ENCODE assay signal across 18 cellular contexts in genomic region chr1:212597495-212597894, GRCh38. TPM values are rescaled to one million over a fixed set of nuclear protein-coding genes. Genes with fewer than 3 reads are reported as not detected.
DNase-seq lines count a peak whose midpoint lies in the region; ATAC-seq and TF ChIP-seq lines count a peak whose summit lies in the region.
"Had no signal": no experiment of that assay in that cellular context is flagged by ENCODE, and none has a peak within 500 bp of the region (broad histone marks: within the 10 kb centered on the region; RNA-seq: fewer than 3 reads in every experiment).

No MANE protein-coding gene starts in this region.

- H3K27me3 Mint-ChIP-seq in MCF 10A (ENCODE audit: insufficient read depth, unreplicated experiment): peaks cover 45% of the 10 kb centered on the region
- peaks cover 10% of the 10 kb centered on the region for H3K27me3 Mint-ChIP-seq in activated CD8-positive, alpha-beta T cell treated with anti-CD3 and anti-CD28 coated beads for 36 hours
- peaks cover 31% of the 10 kb centered on the region for H3K27me3 Mint-ChIP-seq in type B pancreatic cell

- WGBS in hepatocyte (ENCODE audit: low lambda C conversion rate, missing lambda C conversion rate): 91% methylated on average over 4 of the region's 4 CpGs

- no peaks in the 10 kb centered on the region for H3K9me2 ChIP-seq in hepatocyte (replicated peaks; ENCODE audit: insufficient read depth)

- H3K4me3 ChIP-seq in breast epithelium (no peak overlapping the region), hepatocyte (no peak overlapping the region)
- H3K4me3 ChIP-seq: colonic mucosa, suprapubic skin had no signal

- H3K9me3 Mint-ChIP-seq in MCF 10A (ENCODE audit: unreplicated experiment) (no peaks in the 10 kb centered on the region), type B pancreatic cell (no peaks in the 10 kb centered on the region)
- H3K9me3 Mint-ChIP-seq in activated CD8-positive, alpha-beta T cell treated with anti-CD3 and anti-CD28 coated beads for 36 hours: no peaks in the 10 kb centered on the region

- H3K36me3 ChIP-seq in breast epithelium: no peaks in the 10 kb centered on the region
- H3K36me3 ChIP-seq in hepatocyte (replicated peaks; ENCODE audit: insufficient read depth, low read depth): no peaks in the 10 kb centered on the region
- H3K36me3 ChIP-seq: colonic mucosa, suprapubic skin had no signal

- H4K20me1 ChIP-seq in hepatocyte (ENCODE audit: insufficient read depth, poor library complexity, severe bottlenecking): no peaks in the 10 kb centered on the region

- no peaks in the 10 kb centered on the region for H3K9me3 ChIP-seq in breast epithelium
- H3K9me3 ChIP-seq in hepatocyte (ENCODE audit: low read depth): no peaks in the 10 kb centered on the region
- H3K9me3 ChIP-seq: colonic mucosa, suprapubic skin had no signal

- CTCF ChIA-PET in MCF 10A (lab: Yijun Ruan, JAX): interaction anchor here (0.5 to 4.9 kb wide), 20 partner anchors 9 to 1918 kb away, joined by 3 to 41 read pairs (median 5); partner anchors contain the start of gene ATF3
- CTCF ChIA-PET in activated CD8-positive, alpha-beta T cell treated with anti-CD3 and anti-CD28 coated beads for 36 hours (lab: Charles Lee): interaction anchor here (1.1 to 2.6 kb wide), 6 partner anchors 9 to 124 kb away, joined by 3 to 17 read pairs (median 9); partner anchors contain the start of gene ATF3

- POLR2A ChIA-PET in MCF 10A (lab: Yijun Ruan, JAX): interaction anchor here (0.7 to 4.4 kb wide), 18 partner anchors 8 to 672 kb away, joined by 3 to 216 read pairs (median 7); partner anchors contain the start of genes ATF3, NSL1 and TATDN3
- POLR2A ChIA-PET in activated CD8-positive, alpha-beta T cell treated with anti-CD3 and anti-CD28 coated beads for 36 hours (lab: Charles Lee): interaction anchor here (1.3 to 2.5 kb wide), 2 partner anchors 10 to 15 kb away, joined by 3 to 35 read pairs; partner anchors contain the start of gene ATF3

- H3K4me3 Mint-ChIP-seq in MCF 10A (ENCODE audit: unreplicated experiment) (peak overlapping the region; percentile 2), type B pancreatic cell (no peak overlapping the region)
- no peak overlapping the region for H3K4me3 Mint-ChIP-seq in activated CD8-positive, alpha-beta T cell treated with anti-CD3 and anti-CD28 coated beads for 36 hours

- H3K27ac Mint-ChIP-seq in MCF 10A (ENCODE audit: low read depth, unreplicated experiment) (peak overlapping the region; percentile 100), type B pancreatic cell (peak overlapping the region; percentile 95)
- peak overlapping the region; percentile 94 for H3K27ac Mint-ChIP-seq in activated CD8-positive, alpha-beta T cell treated with anti-CD3 and anti-CD28 coated beads for 36 hours

- DNase-seq in MCF 10A (ENCODE audit: unreplicated experiment): no peak
- DNase-seq in breast epithelium (ENCODE audit: low spot score in 2 of 2): no peak
- no peak for DNase-seq in activated CD8-positive, alpha-beta T cell treated with anti-CD3 and anti-CD28 coated beads for 36 hours
- no peak for DNase-seq in hepatocyte (ENCODE audit: low spot score)
- DNase-seq in type B pancreatic cell (ENCODE audit: extremely low spot score, unreplicated experiment): no peak
- DNase-seq in foreskin melanocyte: no peak
- no peak for DNase-seq in NCI-H2107 treated with DMSO at 0.1 percent for 48 hours (lab: John Stamatoyannopoulos, UW; ENCODE audit: unreplicated experiment)
- DNase-seq: activated CD4-positive, CD25-positive, alpha-beta regulatory T cell; AML-193; anterior cingulate cortex; colonic mucosa; GF-D8; left ventricle myocardium superior; NCI-H1694; stimulated activated CD4-positive, alpha-beta T cell treated with anti-CD3 and anti-CD28 coated beads, Interleukin-2, amount 100 ng/mL, for 48 hours had no signal

- no TSS peak for BruUV-seq in MCF 10A (replicated peaks; lab: Mats Ljungman, UMichigan)

- no peaks in the 10 kb centered on the region for H3K4me1 ChIP-seq in breast epithelium
- peaks cover 13% of the 10 kb centered on the region for H3K4me1 ChIP-seq in hepatocyte (ENCODE audit: insufficient read depth)
- H3K4me1 ChIP-seq: colonic mucosa, parathyroid adenoma had no signal

- H3K27me3 ChIP-seq in breast epithelium: no peaks in the 10 kb centered on the region
- H3K27me3 ChIP-seq in hepatocyte: no peaks in the 10 kb centered on the region
- H3K27me3 ChIP-seq: colonic mucosa, suprapubic skin had no signal

- intact Hi-C loops in MCF 10A (cut with micrococcal nuclease) (loop anchor here (2.0 kb wide), 1 partner anchor 31 kb away; no protein-coding TSS in a partner anchor), breast epithelium (cut with DNase I; ENCODE audit: low total_unique reads) (no loop called here)
- intact Hi-C loops in activated CD8-positive, alpha-beta T cell treated with anti-CD3 and anti-CD28 coated beads for 36 hours (cut with micrococcal nuclease): loop anchor here (2.0 kb wide), 1 partner anchor 31 kb away; no protein-coding TSS in a partner anchor

- H3K79me2 ChIP-seq in hepatocyte: no peaks in the 10 kb centered on the region
- H3K79me2 ChIP-seq: parathyroid adenoma had no signal

- TF ChIP-seq POLR2A in breast epithelium (IDR thresholded peaks at IDR 0.05): no peak

- TF ChIP-seq CTCF in MCF 10A (IDR thresholded peaks at IDR 0.05; ENCODE audit: unreplicated experiment) (no peak), breast epithelium (IDR thresholded peaks at IDR 0.05) (no peak), hepatocyte (IDR thresholded peaks at IDR 0.05; ENCODE audit: poor library complexity) (no peak), type B pancreatic cell (conservative IDR thresholded peaks at IDR 0.05) (no peak)
- TF ChIP-seq CTCF in activated CD8-positive, alpha-beta T cell treated with anti-CD3 and anti-CD28 coated beads for 36 hours (IDR thresholded peaks at IDR 0.05): no peak

- no peak overlapping the region for H2AFZ ChIP-seq in hepatocyte
- H2AFZ ChIP-seq: parathyroid adenoma had no signal

- no peaks in the 10 kb centered on the region for H3K36me3 Mint-ChIP-seq in MCF 10A (ENCODE audit: insufficient read depth, unreplicated experiment)
- H3K36me3 Mint-ChIP-seq in activated CD8-positive, alpha-beta T cell treated with anti-CD3 and anti-CD28 coated beads for 36 hours (ENCODE audit: low read depth): no peaks in the 10 kb centered on the region
- H3K36me3 Mint-ChIP-seq in type B pancreatic cell: no peaks in the 10 kb centered on the region

- no peak for ATAC-seq in activated CD8-positive, alpha-beta T cell treated with anti-CD3 and anti-CD28 coated beads for 36 hours
- ATAC-seq in HG02588 (IDR thresholded peaks at IDR 0.05; ENCODE audit: unreplicated experiment): no peak
- ATAC-seq: left ventricle myocardium superior had no signal

- H3K4me1 Mint-ChIP-seq in MCF 10A (ENCODE audit: insufficient read depth, unreplicated experiment) (peaks cover 29% of the 10 kb centered on the region), type B pancreatic cell (ENCODE audit: unreplicated experiment) (peaks cover 19% of the 10 kb centered on the region)
- peaks cover 42% of the 10 kb centered on the region for H3K4me1 Mint-ChIP-seq in activated CD8-positive, alpha-beta T cell treated with anti-CD3 and anti-CD28 coated beads for 36 hours (ENCODE audit: low read depth)

- H3K27ac ChIP-seq in breast epithelium (no peak overlapping the region), hepatocyte (peak overlapping the region; percentile 92)
- H3K27ac ChIP-seq: parathyroid adenoma, suprapubic skin had no signal

- H3K4me2 ChIP-seq in hepatocyte: no peak overlapping the region

RNA-seq across cellular contexts. Expression of gene ATF3, which starts 11.1 kb away (rescaled TPM):
- total RNA-seq in MCF 10A (2022) (85.3 and 114 TPM in 2 replicates), breast epithelium (10 to 100 TPM in 2 of 3 donors, 1 to 10 TPM in 1; 6.7 to 90.9 (median 26.9) TPM), hepatocyte (128 TPM in 2 replicates), type B pancreatic cell (ENCODE audit: low replicate concordance) (23.9 and 117 TPM in 2 replicates)
- total RNA-seq in activated CD8-positive, alpha-beta T cell treated with anti-CD3 and anti-CD28 coated beads for 36 hours: 10 to 100 TPM; 35.4 to 41.3 TPM
- 129 and 178 TPM in 2 replicates for polyA plus RNA-seq in hepatocyte
